ENCODE assay signal across 13 cellular contexts in the genomic region with DNA sequence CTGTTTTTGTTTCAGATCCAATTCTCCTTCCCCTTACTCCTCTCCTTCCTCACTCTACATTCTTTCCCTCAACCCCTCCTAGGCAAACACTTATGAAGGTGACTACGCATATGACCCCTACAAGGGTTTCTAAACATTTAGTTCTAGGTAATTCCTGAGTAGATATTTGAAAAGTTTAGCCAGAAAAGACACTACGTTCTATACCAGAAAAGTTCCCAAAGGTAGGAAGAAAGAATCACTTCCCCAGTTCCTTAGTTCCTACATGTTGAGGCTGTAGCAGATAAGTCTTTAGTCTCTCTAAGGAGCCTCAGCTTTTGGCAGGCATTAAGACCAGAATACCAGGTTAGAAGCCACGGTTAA. TPM values are rescaled to one million over a fixed set of nuclear protein-coding genes. Genes with fewer than 3 reads are reported as not detected.
DNase-seq lines count a peak whose midpoint lies in the region; ATAC-seq and TF ChIP-seq lines count a peak whose summit lies in the region.
"Had no signal": no experiment of that assay in that cellular context is flagged by ENCODE, and none has a peak within 500 bp of the region (broad histone marks: within the 10 kb centered on the region; RNA-seq: fewer than 3 reads in every experiment).

No MANE protein-coding gene starts in this region.

- no peak overlapping the region for H3K9ac ChIP-seq in mesendoderm (ENCODE audit: low read length)

- H2BK120ac ChIP-seq in mesendoderm (ENCODE audit: low read depth, low read length), result no peak overlapping the region

- peaks cover 22% of the 10 kb centered on the region for H3K4me1 ChIP-seq in A673 (ENCODE audit: insufficient read depth, low read length, poor library complexity, severe bottlenecking)
- peaks cover 11% of the 10 kb centered on the region for H3K4me1 ChIP-seq in CD8-positive, alpha-beta memory T cell (ENCODE audit: insufficient read depth, low read length)
- no peaks in the 10 kb centered on the region for H3K4me1 ChIP-seq in mesendoderm (ENCODE audit: control insufficient read depth, low read depth, low read length)

- no peak overlapping the region for H3K4ac ChIP-seq in mesendoderm (ENCODE audit: low read depth, low read length)

- no peak overlapping the region for H2AK5ac ChIP-seq in mesendoderm (ENCODE audit: low read length)

- no peak overlapping the region for H3K4me2 ChIP-seq in mesendoderm (ENCODE audit: low read length)

- POLR2A ChIA-PET in A673 (lab: Charles Lee; ENCODE audit: low non-redundant PET), result no interaction called here
- POLR2A ChIA-PET in CD8-positive, alpha-beta memory T cell (lab: Charles Lee), result no interaction called here

- DNase-seq in A673 (ENCODE audit: low spot score) (no peak), T-helper 17 cell (no peak), naive B cell (no peak), NCI-H187 (lab: John Stamatoyannopoulos, UW) (no peak), MG63 (no peak), SHP77 (lab: John Stamatoyannopoulos, UW) (no peak), mesendoderm (no peak)
- no peak for DNase-seq in CD8-positive, alpha-beta memory T cell

- intact Hi-C loops in A673 (cut with micrococcal nuclease; ENCODE audit: unreplicated experiment), result loop anchor here (5.0 to 10.0 kb wide), 4 partner anchors 271 to 1344 kb away; no protein-coding TSS in a partner anchor

- no peak overlapping the region for H4K5ac ChIP-seq in mesendoderm (ENCODE audit: low read length)

- H3K36me3 Mint-ChIP-seq in CD8-positive, alpha-beta memory T cell, result no peaks in the 10 kb centered on the region
- peaks cover 11% of the 10 kb centered on the region for H3K36me3 Mint-ChIP-seq in T-helper 17 cell (ENCODE audit: low read depth)
- H3K36me3 Mint-ChIP-seq in naive B cell, result peaks cover 7 to 10% of the 10 kb centered on the region in 2 donors

- BruUV-seq in A673 (replicated peaks; lab: Mats Ljungman, UMichigan), result TSS peak; percentile 12

- H2BK5ac ChIP-seq in mesendoderm (ENCODE audit: low read length), result no peak overlapping the region

- peak overlapping the region; percentile 20 for H3K27ac ChIP-seq in A673 (ENCODE audit: low read depth, low read length, poor library complexity, severe bottlenecking)
- no peak overlapping the region for H3K27ac ChIP-seq in CD8-positive, alpha-beta memory T cell (ENCODE audit: low read depth, low read length)
- no peak overlapping the region for H3K27ac ChIP-seq in mesendoderm (ENCODE audit: low read depth, low read length)
- H3K27ac ChIP-seq: cardiac muscle cell, ovary, skin epidermis had no signal

- CTCF ChIA-PET in A673 (lab: Charles Lee), result no interaction called here
- CTCF ChIA-PET in CD8-positive, alpha-beta memory T cell (lab: Charles Lee), result interaction anchor here (1.0 to 1.3 kb wide), 2 partner anchors 9 to 17 kb away, joined by 3 to 7 read pairs; no protein-coding TSS in a partner anchor

- H3K4me3 Mint-ChIP-seq in CD8-positive, alpha-beta memory T cell, result peak overlapping the region; percentile 7 to 95 (median 73)
- peak overlapping the region; percentile 86 for H3K4me3 Mint-ChIP-seq in T-helper 17 cell
- H3K4me3 Mint-ChIP-seq in naive B cell, result peak overlapping the region; percentile 42 to 92 (median 86)

- H3K23ac ChIP-seq in mesendoderm (ENCODE audit: low read length), result no peak overlapping the region

- H3K9me3 ChIP-seq in A673 (ENCODE audit: low read depth, low read length, poor library complexity, severe bottlenecking) (no peaks in the 10 kb centered on the region), T-helper 17 cell (ENCODE audit: control insufficient read depth, low read length, poor library complexity, severe bottlenecking) (no peaks in the 10 kb centered on the region), MG63 (no peaks in the 10 kb centered on the region)
- H3K9me3 ChIP-seq in CD8-positive, alpha-beta memory T cell (ENCODE audit: low read length), result no peaks in the 10 kb centered on the region
- H3K9me3 ChIP-seq: ovary had no signal

- no peak for ATAC-seq in T-helper 17 cell
- ATAC-seq in naive B cell (ENCODE audit: low read depth in 2 of 2), result no peak

- H3K9me3 Mint-ChIP-seq in CD8-positive, alpha-beta memory T cell, result peaks cover 0 to 4% (median 0%) of the 10 kb centered on the region in 5 donors
- H3K9me3 Mint-ChIP-seq in naive B cell, result peaks cover 0 to 3% (median 0%) of the 10 kb centered on the region in 7 donors

- no peak overlapping the region for H3K18ac ChIP-seq in mesendoderm (ENCODE audit: low read length)

- no CpG with 5 or more reads among the region's 3 CpGs for WGBS in mesendoderm (ENCODE audit: extremely low coverage, insufficient coverage, low lambda C conversion rate)

- H3K4me1 Mint-ChIP-seq in CD8-positive, alpha-beta memory T cell, result peaks cover 19 to 36% (median 20%) of the 10 kb centered on the region in 3 donors
- H3K4me1 Mint-ChIP-seq in T-helper 17 cell, result peaks cover 25% of the 10 kb centered on the region
- peaks cover 32 to 49% (median 40%) of the 10 kb centered on the region in 3 donors for H3K4me1 Mint-ChIP-seq in naive B cell

- H3K79me2 ChIP-seq in mesendoderm (ENCODE audit: control insufficient read depth, insufficient read depth, low read length), result no peaks in the 10 kb centered on the region

- no peaks in the 10 kb centered on the region for H3K79me1 ChIP-seq in mesendoderm (ENCODE audit: low read length)

- no peak overlapping the region for H4K8ac ChIP-seq in mesendoderm (ENCODE audit: low read depth, low read length)

- no peak for TF ChIP-seq CTCF in A673 (conservative IDR thresholded peaks at IDR 0.05; ENCODE audit: low read depth, low read length)

- H3K27me3 Mint-ChIP-seq in CD8-positive, alpha-beta memory T cell, result peaks cover 70 to 84% of the 10 kb centered on the region in 2 donors
- H3K27me3 Mint-ChIP-seq in T-helper 17 cell (peaks cover 90% of the 10 kb centered on the region), naive B cell (peaks cover 65 to 87% (median 84%) of the 10 kb centered on the region in 3 donors)

- H3K27me3 ChIP-seq in A673 (replicated peaks; ENCODE audit: insufficient read depth, low read depth, low read length, poor library complexity) (no peaks in the 10 kb centered on the region), MG63 (peaks cover 19% of the 10 kb centered on the region), mesendoderm (ENCODE audit: insufficient read depth, low read length, poor library complexity) (peaks cover 30% of the 10 kb centered on the region)
- H3K27me3 ChIP-seq in CD8-positive, alpha-beta memory T cell (ENCODE audit: insufficient read depth, low read length, poor library complexity, severe bottlenecking), result peaks cover 74% of the 10 kb centered on the region
- H3K27me3 ChIP-seq: ovary had no signal

- H3K36me3 ChIP-seq in A673 (ENCODE audit: insufficient read depth, low read length, poor library complexity, severe bottlenecking) (no peaks in the 10 kb centered on the region), MG63 (no peaks in the 10 kb centered on the region), mesendoderm (ENCODE audit: control insufficient read depth, insufficient read depth, low read length) (no peaks in the 10 kb centered on the region)
- H3K36me3 ChIP-seq in CD8-positive, alpha-beta memory T cell (ENCODE audit: insufficient read depth, low read length), result no peaks in the 10 kb centered on the region
- H3K36me3 ChIP-seq: cardiac muscle cell, ovary had no signal

- no peak overlapping the region for H3K56ac ChIP-seq in mesendoderm (ENCODE audit: low read length)

- no peak overlapping the region for H2BK15ac ChIP-seq in mesendoderm (replicated peaks; ENCODE audit: low read depth)

- H3K4me3 ChIP-seq in A673 (ENCODE audit: low read depth, low read length, poor library complexity, severe bottlenecking) (peak overlapping the region; percentile 60), MG63 (no peak overlapping the region), mesendoderm (ENCODE audit: low read length) (no peak overlapping the region)
- H3K4me3 ChIP-seq in CD8-positive, alpha-beta memory T cell (ENCODE audit: low read length), result no peak overlapping the region
- H3K4me3 ChIP-seq: ovary had no signal

- peak overlapping the region in 2 of 8 donors; percentile 2 to 89 for H3K27ac Mint-ChIP-seq in CD8-positive, alpha-beta memory T cell
- H3K27ac Mint-ChIP-seq in T-helper 17 cell (peak overlapping the region; percentile 67), naive B cell (peak overlapping the region in 2 of 6 donors; percentile 9 to 81)

RNA-seq across cellular contexts. Expression of a gene that starts 11.6 kb away (rescaled TPM):
- total RNA-seq in A673 (2021), result 22.8 and 25.5 TPM in 2 replicates
- not detected for total RNA-seq in CD8-positive, alpha-beta memory T cell
- not detected for polyA plus RNA-seq in CD8-positive, alpha-beta memory T cell
- not detected for total RNA-seq in T-helper 17 cell
- not detected for polyA plus RNA-seq in naive B cell (ENCODE audit: low read depth in 6 of 6)
- total RNA-seq in MG63 (2014; rRNA removed; shearing (Covaris generic); ENCODE audit: low replicate concordance), result 0.30 TPM in 1 of 2 replicates, not detected in the other
- 0.06 TPM for polyA plus RNA-seq in mesendoderm (2013, experiment 1 of 2)
- polyA plus RNA-seq in mesendoderm (2013, experiment 2 of 2), result 0.04 TPM
- total RNA-seq: lung microvascular endothelial cell, ovary had no signal
- polyA plus RNA-seq: BJ had no signal

Comparison
In these comparisons a context has a peak if more than half of its experiments do, and no peak if none do; other contexts are left out.
1. RNA of a gene that starts 11.6 kb away (total RNA-seq): 22.8 to 25.5 TPM in A673; 0.30 TPM in MG63, not detected in CD8-positive, alpha-beta memory T cell and not detected in T-helper 17 cell; every median in the first group is over 10 times any median in the second.
2. Peak in every context shown above with its lines, with median percentiles within 50 percentile points of each other: H3K4me3 Mint-ChIP-seq.